22 cellular contexts compared by ENCODE assay signal in genomic region chr3:162270059-162270458, GRCh38.
"Had no signal": no experiment of that assay in that cellular context is flagged by ENCODE, and none has a peak within 500 bp of the region (broad histone marks: within the 10 kb centered on the region; RNA-seq: fewer than 3 reads in every experiment).

No MANE protein-coding gene starts in this region.

- ATAC-seq: activated CD8-positive, alpha-beta T cell treated with anti-CD3 and anti-CD28 coated beads, Interleukin-2, amount 10 ng/mL, durations not matched to agents 7 days and 5 days; Panc1; Right ventricle myocardium inferior had no signal

- DNase-seq: activated CD4-positive, alpha-beta T cell treated with anti-CD3 and anti-CD28 coated beads for 48 hours; activated CD4-positive, alpha-beta T cell treated with anti-CD3 and anti-CD28 coated beads, Interleukin-2, amount 50 U/mL, for 4 hours; activated CD4-positive, CD25-positive, alpha-beta regulatory T cell treated with anti-CD3 and anti-CD28 coated beads, Interleukin-2, amount 50 U/mL, for 72 hours; activated CD8-positive, alpha-beta memory T cell treated with anti-CD3 and anti-CD28 coated beads, Interleukin-2, amount 50 U/mL, for 48 hours; activated CD8-positive, alpha-beta T cell treated with anti-CD3 and anti-CD28 coated beads, Interleukin-2, amount 10 ng/mL, durations not matched to agents 7 days and 5 days; activated effector memory CD4-positive, alpha-beta T cell treated with Interleukin-2 at 50 U/mL for 16 hours; activated naive CD4-positive, alpha-beta T cell; activated T-cell treated with anti-CD3 and anti-CD28 coated beads, Interleukin-2, amount 50 U/mL, for 24 hours; aorta; central memory CD4-positive, alpha-beta T cell; KG1; NCI-H1048; NCI-H1694 treated with DMSO at 0.1 percent for 48 hours; NCI-H2029 treated with DMSO at 0.1 percent for 48 hours; NCI-H446; NK-92 treated with Interleukin-12 subunit alpha and Interleukin-12 subunit beta, amount 100 ng/mL, for 24 hours; OCI-M1; RPMI8226; SK-N-SH; SW 1271 had no signal

- H3K9ac ChIP-seq: SK-N-SH had no signal

- H3K9me2 ChIP-seq: SK-N-SH had no signal

- H3K4me2 ChIP-seq: SK-N-SH had no signal

- H3K9me3 ChIP-seq: SK-N-SH had no signal
